Comparison of ENCODE assay signal across 37 cellular contexts in the genomic region with DNA sequence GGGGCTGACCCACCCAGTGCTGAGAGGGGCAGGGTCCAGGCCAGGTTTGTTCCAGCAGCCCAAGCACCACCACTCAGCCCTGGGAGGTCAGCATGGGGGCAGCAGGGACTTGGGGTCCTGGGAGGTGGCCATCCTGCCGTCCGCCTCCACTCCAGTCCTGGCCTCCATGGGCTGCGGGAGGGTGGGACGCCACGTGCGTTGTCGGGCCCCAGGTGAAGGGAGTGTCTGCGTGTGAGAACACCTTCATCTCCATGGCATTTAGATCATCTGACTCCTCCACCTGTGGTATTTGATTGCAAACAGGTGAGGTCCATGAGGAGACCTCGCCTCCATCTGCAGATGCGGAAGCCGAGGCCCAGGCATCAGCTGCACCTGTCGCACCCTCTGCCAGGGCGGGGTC.
"Had no signal": no experiment of that assay in that cellular context is flagged by ENCODE, and none has a peak within 500 bp of the region (broad histone marks: within the 10 kb centered on the region; RNA-seq: fewer than 3 reads in every experiment).

No MANE protein-coding gene starts in this region.

- H3K4me1 Mint-ChIP-seq: activated CD4-positive, alpha-beta memory T cell treated with anti-CD3 and anti-CD28 coated beads, Interleukin-2, amount 10 ng/mL, durations not matched to agents 7 days and 5 days; activated CD4-positive, alpha-beta T cell treated with anti-CD3 and anti-CD28 coated beads for 36 hours; activated CD4-positive, alpha-beta T cell treated with anti-CD3 and anti-CD28 coated beads, Interleukin-2, amount 10 ng/mL, durations not matched to agents 7 days and 5 days; activated naive CD4-positive, alpha-beta T cell treated with anti-CD3 and anti-CD28 coated beads, Interleukin-2, amount 10 ng/mL, durations not matched to agents 7 days and 5 days; activated naive CD4-positive, alpha-beta T cell treated with anti-CD3 and anti-CD28 coated beads, Interleukin-2, amount 50 U/mL, for 24 hours; WTC11 had no signal

- ATAC-seq: activated CD4-positive, alpha-beta T cell treated with anti-CD3 and anti-CD28 coated beads for 36 hours; activated CD4-positive, CD25-positive, alpha-beta regulatory T cell treated with anti-CD3 and anti-CD28 coated beads, Interleukin-2, amount 50 U/mL, for 24 hours; activated CD8-positive, alpha-beta memory T cell treated with anti-CD3 and anti-CD28 coated beads, Interleukin-2, amount 10 ng/mL, durations not matched to agents 7 days and 5 days; activated CD8-positive, alpha-beta T cell treated with anti-CD3 and anti-CD28 coated beads, Interleukin-2, amount 10 ng/mL, durations not matched to agents 7 days and 5 days; activated naive CD8-positive, alpha-beta T cell treated with anti-CD3 and anti-CD28 coated beads, Interleukin-2, amount 50 U/mL, for 24 hours; WTC11 had no signal

- H3K4me1 ChIP-seq: ascending aorta had no signal

- H3K4me3 ChIP-seq: ascending aorta, cardiac muscle cell had no signal

- H3K27me3 Mint-ChIP-seq: activated CD4-positive, alpha-beta memory T cell treated with anti-CD3 and anti-CD28 coated beads, Interleukin-2, amount 10 ng/mL, durations not matched to agents 7 days and 5 days; activated CD4-positive, alpha-beta T cell treated with anti-CD3 and anti-CD28 coated beads for 36 hours; activated CD4-positive, alpha-beta T cell treated with anti-CD3 and anti-CD28 coated beads, Interleukin-2, amount 10 ng/mL, durations not matched to agents 7 days and 5 days; activated CD8-positive, alpha-beta memory T cell treated with anti-CD3 and anti-CD28 coated beads, Interleukin-2, amount 10 ng/mL, durations not matched to agents 7 days and 5 days; activated naive CD4-positive, alpha-beta T cell treated with anti-CD3 and anti-CD28 coated beads, Interleukin-2, amount 50 U/mL, for 24 hours; activated naive CD8-positive, alpha-beta T cell; activated naive CD8-positive, alpha-beta T cell treated with anti-CD3 and anti-CD28 coated beads, Interleukin-2, amount 10 ng/mL, durations not matched to agents 7 days and 5 days; activated naive CD8-positive, alpha-beta T cell treated with anti-CD3 and anti-CD28 coated beads, Interleukin-2, amount 50 U/mL, for 24 hours; activated T-cell treated with anti-CD3 and anti-CD28 coated beads, Interleukin-2, amount 50 U/mL, for 24 hours; central memory CD8-positive, alpha-beta T cell had no signal

- H3K27me3 ChIP-seq: ascending aorta, cardiac muscle cell had no signal

- H3K4me3 Mint-ChIP-seq: activated CD4-positive, alpha-beta memory T cell treated with anti-CD3 and anti-CD28 coated beads, Interleukin-2, amount 10 ng/mL, durations not matched to agents 7 days and 5 days; activated CD4-positive, alpha-beta T cell treated with anti-CD3 and anti-CD28 coated beads for 36 hours; activated CD4-positive, alpha-beta T cell treated with anti-CD3 and anti-CD28 coated beads, Interleukin-2, amount 10 ng/mL, durations not matched to agents 7 days and 5 days; activated CD8-positive, alpha-beta memory T cell treated with anti-CD3 and anti-CD28 coated beads, Interleukin-2, amount 10 ng/mL, durations not matched to agents 7 days and 5 days; activated CD8-positive, alpha-beta T cell treated with anti-CD3 and anti-CD28 coated beads, Interleukin-2, amount 10 ng/mL, durations not matched to agents 7 days and 5 days; activated naive CD4-positive, alpha-beta T cell treated with anti-CD3 and anti-CD28 coated beads, Interleukin-2, amount 10 ng/mL, durations not matched to agents 7 days and 5 days; activated naive CD4-positive, alpha-beta T cell treated with anti-CD3 and anti-CD28 coated beads, Interleukin-2, amount 50 U/mL, for 24 hours; activated naive CD8-positive, alpha-beta T cell; activated naive CD8-positive, alpha-beta T cell treated with anti-CD3 and anti-CD28 coated beads, Interleukin-2, amount 10 ng/mL, durations not matched to agents 7 days and 5 days; activated naive CD8-positive, alpha-beta T cell treated with anti-CD3 and anti-CD28 coated beads, Interleukin-2, amount 50 U/mL, for 24 hours; activated T-cell treated with anti-CD3 and anti-CD28 coated beads, Interleukin-2, amount 50 U/mL, for 24 hours; brain; T-helper 1 cell treated with Interleukin-12 subunit alpha and Interleukin-12 subunit beta and Interleukin-4 antibody, amounts not matched to agents 30 μg/mL and 1 μg/mL, for 36 hours; T-helper 2 cell treated with Interferon-gamma antibody and Interleukin-4, amounts not matched to agents 5 μg/mL and 100 μg/mL, for 36 hours; WTC11 had no signal

- H3K27ac Mint-ChIP-seq: activated CD4-positive, alpha-beta memory T cell treated with anti-CD3 and anti-CD28 coated beads, Interleukin-2, amount 10 ng/mL, durations not matched to agents 7 days and 5 days; activated CD4-positive, alpha-beta T cell treated with anti-CD3 and anti-CD28 coated beads for 36 hours; activated CD8-positive, alpha-beta memory T cell treated with anti-CD3 and anti-CD28 coated beads, Interleukin-2, amount 10 ng/mL, durations not matched to agents 7 days and 5 days; activated CD8-positive, alpha-beta T cell treated with anti-CD3 and anti-CD28 coated beads, Interleukin-2, amount 10 ng/mL, durations not matched to agents 7 days and 5 days; activated naive CD4-positive, alpha-beta T cell treated with anti-CD3 and anti-CD28 coated beads, Interleukin-2, amount 10 ng/mL, durations not matched to agents 7 days and 5 days; activated naive CD4-positive, alpha-beta T cell treated with anti-CD3 and anti-CD28 coated beads, Interleukin-2, amount 50 U/mL, for 24 hours; activated naive CD8-positive, alpha-beta T cell; activated naive CD8-positive, alpha-beta T cell treated with anti-CD3 and anti-CD28 coated beads, Interleukin-2, amount 50 U/mL, for 24 hours; activated T-helper 2 cell treated with anti-CD3 and anti-CD28 coated beads, Interferon-gamma antibody, Interleukin-2, Interleukin-4, amounts not matched to agents 10 μg/mL and 5 μg/mL and 100 μg/mL, durations not matched to agents 14 hours and 24 hours and 36 hours; T-helper 1 cell treated with Interleukin-12 subunit alpha and Interleukin-12 subunit beta and Interleukin-4 antibody, amounts not matched to agents 30 μg/mL and 1 μg/mL, for 36 hours; T-helper 2 cell treated with Interferon-gamma antibody and Interleukin-4, amounts not matched to agents 5 μg/mL and 100 μg/mL, for 36 hours; WTC11 had no signal

- H3K27ac ChIP-seq: ascending aorta, cardiac muscle cell, WERI-Rb-1 had no signal

- DNase-seq: activated CD4-positive, alpha-beta memory T cell treated with anti-CD3 and anti-CD28 coated beads, Interleukin-2, amount 10 ng/mL, durations not matched to agents 7 days and 5 days; activated CD4-positive, alpha-beta T cell treated with anti-CD3 and anti-CD28 coated beads for 1 hour; activated CD4-positive, alpha-beta T cell treated with anti-CD3 and anti-CD28 coated beads for 36 hours; activated CD4-positive, alpha-beta T cell treated with anti-CD3 and anti-CD28 coated beads for 48 hours; activated CD4-positive, alpha-beta T cell treated with anti-CD3 and anti-CD28 coated beads, Interleukin-2, amount 10 ng/mL, durations not matched to agents 7 days and 5 days; activated CD4-positive, alpha-beta T cell treated with anti-CD3 and anti-CD28 coated beads, Interleukin-2, amount 50 U/mL, for 48 hours; activated CD4-positive, CD25-positive, alpha-beta regulatory T cell; activated CD8-positive, alpha-beta memory T cell treated with anti-CD3 and anti-CD28 coated beads for 24 hours; activated CD8-positive, alpha-beta memory T cell treated with anti-CD3 and anti-CD28 coated beads, Interleukin-2, amount 10 ng/mL, durations not matched to agents 7 days and 5 days; activated CD8-positive, alpha-beta memory T cell treated with anti-CD3 and anti-CD28 coated beads, Interleukin-2, amount 50 U/mL, for 48 hours; activated CD8-positive, alpha-beta T cell treated with anti-CD3 and anti-CD28 coated beads, Interleukin-2, amount 10 ng/mL, durations not matched to agents 7 days and 5 days; activated effector memory CD4-positive, alpha-beta T cell treated with Interleukin-2 at 50 U/mL for 16 hours; activated gamma-delta T cell; activated naive CD4-positive, alpha-beta T cell treated with anti-CD3 and anti-CD28 coated beads, Interleukin-2, amount 10 ng/mL, durations not matched to agents 7 days and 5 days; activated naive CD4-positive, alpha-beta T cell treated with Interleukin-2 at 50 U/mL for 16 hours; activated naive CD8-positive, alpha-beta T cell treated with anti-CD3 and anti-CD28 coated beads, Interleukin-2, amount 10 ng/mL, durations not matched to agents 7 days and 5 days; activated naive CD8-positive, alpha-beta T cell treated with anti-CD3 and anti-CD28 coated beads, Interleukin-2, amount 50 U/mL, for 24 hours; activated T-cell treated with anti-CD3 and anti-CD28 coated beads, Interleukin-2, amount 50 U/mL, for 24 hours; activated T-cell treated with anti-CD3 and anti-CD28 coated beads, Interleukin-2, amount 50 U/mL, for 48 hours; amygdala; caudate nucleus; cerebellar nuclear complex; T-helper 1 cell; T-helper 2 cell; T-helper 9 cell; WERI-Rb-1 had no signal

- H3K36me3 ChIP-seq: cardiac muscle cell had no signal
